In the genomic region with DNA sequence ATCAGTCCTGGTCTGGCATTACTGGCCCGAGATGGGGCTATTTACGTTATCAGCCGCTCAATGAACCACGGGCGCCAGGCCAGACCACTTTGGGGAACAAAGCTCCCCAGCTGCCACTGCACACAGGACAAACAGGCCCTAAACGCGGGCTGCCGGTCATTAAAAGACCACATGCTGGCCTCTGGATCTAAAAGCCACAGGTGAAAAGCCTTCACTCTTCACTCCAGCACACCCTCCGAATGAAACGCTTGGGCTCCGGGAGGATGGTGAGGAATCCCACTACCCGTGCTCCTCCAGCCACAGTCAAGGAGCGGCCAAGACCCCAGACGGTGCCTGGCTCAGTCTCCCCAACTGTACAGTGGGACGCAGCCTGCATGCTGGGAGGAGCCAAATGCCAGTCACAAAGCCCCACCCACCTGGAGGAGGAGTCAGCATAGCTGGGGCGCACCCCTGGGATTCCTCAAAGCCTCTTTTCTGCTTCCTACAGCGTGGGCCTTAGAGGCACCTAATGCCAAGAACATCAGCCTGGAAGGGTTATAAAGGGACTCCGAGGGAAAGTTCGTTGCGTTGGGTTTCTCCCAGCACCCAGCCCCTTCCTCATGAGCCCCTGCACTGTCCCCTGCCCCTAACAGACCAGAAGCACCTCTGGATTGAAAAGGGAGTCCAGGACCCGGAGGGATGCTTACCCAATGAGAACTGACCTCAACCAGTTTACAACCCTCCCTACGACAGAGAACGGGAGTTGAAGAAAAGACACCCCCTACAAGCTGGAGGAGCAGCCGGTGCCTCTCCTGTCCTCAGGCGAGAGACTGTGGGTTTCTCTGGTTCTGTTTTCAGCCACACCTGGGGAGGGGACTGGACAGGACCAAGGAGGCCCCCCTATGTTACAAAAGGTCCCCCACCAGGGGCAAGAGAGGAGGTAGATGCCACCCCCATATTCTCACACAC, we compare ENCODE assay signal across 7 cellular contexts. TPM values are rescaled to one million over a fixed set of nuclear protein-coding genes. Genes with fewer than 3 reads are reported as not detected.
DNase-seq lines count a peak whose midpoint lies in the region; ATAC-seq and TF ChIP-seq lines count a peak whose summit lies in the region.

No MANE protein-coding gene starts in this region.

- no peak for TF ChIP-seq POLR2A in gastroesophageal sphincter (IDR thresholded peaks at IDR 0.05)

- H2AFZ ChIP-seq in H9 (ENCODE audit: low read length) = no peak overlapping the region

- peaks cover 5% of the 10 kb centered on the region for H3K79me1 ChIP-seq in H9 (ENCODE audit: insufficient read depth, low read depth, low read length, poor library complexity, severe bottlenecking)

- H3K23ac ChIP-seq in H9 (ENCODE audit: insufficient read length, low read depth, low read length) = no peak overlapping the region

- H3K9ac ChIP-seq in H9 (ENCODE audit: extremely low read depth, insufficient read length, low read length) = no peak overlapping the region

- no CpG with 5 or more reads among the region's 25 CpGs for WGBS in H9 (ENCODE audit: extremely low coverage, insufficient read length, low lambda C conversion rate)
- WGBS in gastroesophageal sphincter (ENCODE audit: low coverage in 1 of 2), 2 donors = 60% methylated on average over 1 of the region's 25 CpGs; no CpG with 5 or more reads in 1 of the 2 donors

- H3K56ac ChIP-seq in H9 (ENCODE audit: insufficient read length, low read depth, low read length) = no peak overlapping the region

- H4K8ac ChIP-seq in H9 (replicated peaks; ENCODE audit: insufficient read length, low read depth, low read length) = no peak overlapping the region

- H3K9me3 ChIP-seq in H9 (ENCODE audit: control insufficient read depth, low read depth, low read length) = no peaks in the 10 kb centered on the region
- H3K9me3 ChIP-seq in gastroesophageal sphincter = no peaks in the 10 kb centered on the region

- peak overlapping the region; percentile 48 for H3K4me2 ChIP-seq in H9 (ENCODE audit: insufficient read depth, insufficient read length, low read length)

- H3K36me3 Mint-ChIP-seq in H9 (ENCODE audit: insufficient read depth in 1 of 3, low read depth in 3 of 3) = peaks cover under 1 to 6% (median 5%) of the 10 kb centered on the region in 3 experiments; a peak in 6 of 7 replicates

- H3K4ac ChIP-seq in H9 (ENCODE audit: low read depth, low read length) = no peak overlapping the region

- peak overlapping the region; percentile 58 to 77 for H3K4me3 Mint-ChIP-seq in H9

- no peak overlapping the region for H3K18ac ChIP-seq in H9 (ENCODE audit: insufficient read length, low read depth, low read length)

- H2BK20ac ChIP-seq in H9 (ENCODE audit: low read depth, low read length, poor library complexity, severe bottlenecking) = no peak overlapping the region

- no peak overlapping the region for H4K5ac ChIP-seq in H9 (ENCODE audit: insufficient read length, low read depth, low read length)

- peak overlapping the region in 1 of 2 donors; percentile 77 for H3K4me3 ChIP-seq in gastroesophageal sphincter

- peak overlapping the region in 2 of 3 experiments; percentile 86 to 91; a peak in 6 of 7 replicates for H3K27ac Mint-ChIP-seq in H9

- peaks cover 33 to 39% of the 10 kb centered on the region in 2 experiments for H3K4me1 Mint-ChIP-seq in H9

- no peak overlapping the region for H3T11ph ChIP-seq in H9 (ENCODE audit: low read length)

- no peak overlapping the region for H2BK15ac ChIP-seq in H9 (ENCODE audit: low read depth, low read length)

- H3K4me1 ChIP-seq in H9 (ENCODE audit: insufficient read depth, low read length) (peaks cover 6% of the 10 kb centered on the region; the same call in 1 of the 2 replicates), gastroesophageal sphincter (peaks cover 0 to 72% (median 18%) of the 10 kb centered on the region in 3 donors)

- H2AK5ac ChIP-seq in H9 (ENCODE audit: insufficient read length, low read length) = no peak overlapping the region

- no peak overlapping the region for H2BK5ac ChIP-seq in H9 (ENCODE audit: insufficient read length, low read length)

- H2BK120ac ChIP-seq in H9 (ENCODE audit: low read depth, low read length, poor library complexity, severe bottlenecking) = no peak overlapping the region

- H3K14ac ChIP-seq in H9 (ENCODE audit: insufficient read depth, low read length) = no peak overlapping the region

- H3K23me2 ChIP-seq in H9 (ENCODE audit: insufficient read length, low read depth, low read length, poor library complexity, severe bottlenecking) = peaks cover 18% of the 10 kb centered on the region

- no peak for TF ChIP-seq CTCF in H9 (conservative IDR thresholded peaks at IDR 0.05)
- no peak for TF ChIP-seq CTCF in gastroesophageal sphincter (IDR thresholded peaks at IDR 0.05)

- DNase-seq in H9 (peak; percentile 73), SK-MEL-5 (ENCODE audit: low read depth, low spot score) (peak; percentile 26), putamen (ENCODE audit: low spot score) (peak; percentile 37), SHP77 treated with DMSO at 0.1 percent for 48 hours (lab: John Stamatoyannopoulos, UW) (no peak)

- no peaks in the 10 kb centered on the region; a peak in 1 of 5 replicates for H3K9me3 Mint-ChIP-seq in H9

- H3K27me3 ChIP-seq in H9 (ENCODE audit: insufficient read depth, low read length) = no peaks in the 10 kb centered on the region
- H3K27me3 ChIP-seq in gastroesophageal sphincter = no peaks in the 10 kb centered on the region

- TF ChIP-seq EP300 in gastroesophageal sphincter (IDR thresholded peaks at IDR 0.05) = no peak

- H4K20me1 ChIP-seq in H9 (ENCODE audit: control insufficient read depth, insufficient read depth, insufficient read length) = no peaks in the 10 kb centered on the region

- peaks cover 0 to 25% of the 10 kb centered on the region in 2 donors for H3K36me3 ChIP-seq in gastroesophageal sphincter

- no peak overlapping the region for H4K91ac ChIP-seq in H9 (ENCODE audit: insufficient read length, low read depth, low read length)

- peaks cover 24% of the 10 kb centered on the region for H3K27me3 Mint-ChIP-seq in H9 (ENCODE audit: low read depth)

- H3K79me2 ChIP-seq in H9 (ENCODE audit: insufficient read depth, low read length) = peaks cover 6% of the 10 kb centered on the region; the same call in 1 of the 2 replicates

- ATAC-seq in gastroesophageal sphincter = no peak
- no peak for ATAC-seq in GM19463 (IDR thresholded peaks at IDR 0.05; ENCODE audit: unreplicated experiment)
- ATAC-seq in GM18498 (IDR thresholded peaks at IDR 0.05; ENCODE audit: unreplicated experiment) = no peak

- in situ Hi-C loops in SK-MEL-5 (cut with HindIII; ENCODE audit: low pct_unique_long_range_greater_than_20kb, low sequenced_read_pairs) = no loop called here

- no peak overlapping the region for H2BK12ac ChIP-seq in H9 (ENCODE audit: insufficient read length, low read depth, low read length)

- no peak overlapping the region for H3K27ac ChIP-seq in H9 (ENCODE audit: insufficient read length, low read depth, low read length)
- H3K27ac ChIP-seq in gastroesophageal sphincter = peak overlapping the region; percentile 14 to 98 (median 96)

RNA-seq across cellular contexts. Expression of a gene that starts 4.7 kb away (rescaled TPM):
- total RNA-seq in H9 (2021) = 34.3 and 35.8 TPM in 2 replicates
- 2.4 and 2.9 TPM in 2 replicates for total RNA-seq in SK-MEL-5 (2014; rRNA removed; shearing (Covaris generic))
- 2.6 and 3.9 TPM in 2 replicates for polyA plus RNA-seq in SK-MEL-5 (2015; cell fraction: cytosol; rRNA removed)
- 2.5 and 3.9 TPM in 2 replicates for polyA plus RNA-seq in SK-MEL-5 (2015; cell fraction: nucleus; rRNA removed)
- 100 to 1,000 TPM in 2 of 4 donors, 10 to 100 TPM in 2; 66.0 to 162 (median 120) TPM for total RNA-seq in gastroesophageal sphincter
